In genomic region chr11:118530180-118530682, GRCh38 we compare ENCODE assay signal across 2 cellular contexts.
TF ChIP-seq lines count a peak whose summit lies in the region.

No MANE protein-coding gene starts in this region.

TF ChIP-seq in GM12878, 131 proteins besides CTCF, POLR2A, EP300 and RAD21:
- TF ChIP-seq, protein P1, sequence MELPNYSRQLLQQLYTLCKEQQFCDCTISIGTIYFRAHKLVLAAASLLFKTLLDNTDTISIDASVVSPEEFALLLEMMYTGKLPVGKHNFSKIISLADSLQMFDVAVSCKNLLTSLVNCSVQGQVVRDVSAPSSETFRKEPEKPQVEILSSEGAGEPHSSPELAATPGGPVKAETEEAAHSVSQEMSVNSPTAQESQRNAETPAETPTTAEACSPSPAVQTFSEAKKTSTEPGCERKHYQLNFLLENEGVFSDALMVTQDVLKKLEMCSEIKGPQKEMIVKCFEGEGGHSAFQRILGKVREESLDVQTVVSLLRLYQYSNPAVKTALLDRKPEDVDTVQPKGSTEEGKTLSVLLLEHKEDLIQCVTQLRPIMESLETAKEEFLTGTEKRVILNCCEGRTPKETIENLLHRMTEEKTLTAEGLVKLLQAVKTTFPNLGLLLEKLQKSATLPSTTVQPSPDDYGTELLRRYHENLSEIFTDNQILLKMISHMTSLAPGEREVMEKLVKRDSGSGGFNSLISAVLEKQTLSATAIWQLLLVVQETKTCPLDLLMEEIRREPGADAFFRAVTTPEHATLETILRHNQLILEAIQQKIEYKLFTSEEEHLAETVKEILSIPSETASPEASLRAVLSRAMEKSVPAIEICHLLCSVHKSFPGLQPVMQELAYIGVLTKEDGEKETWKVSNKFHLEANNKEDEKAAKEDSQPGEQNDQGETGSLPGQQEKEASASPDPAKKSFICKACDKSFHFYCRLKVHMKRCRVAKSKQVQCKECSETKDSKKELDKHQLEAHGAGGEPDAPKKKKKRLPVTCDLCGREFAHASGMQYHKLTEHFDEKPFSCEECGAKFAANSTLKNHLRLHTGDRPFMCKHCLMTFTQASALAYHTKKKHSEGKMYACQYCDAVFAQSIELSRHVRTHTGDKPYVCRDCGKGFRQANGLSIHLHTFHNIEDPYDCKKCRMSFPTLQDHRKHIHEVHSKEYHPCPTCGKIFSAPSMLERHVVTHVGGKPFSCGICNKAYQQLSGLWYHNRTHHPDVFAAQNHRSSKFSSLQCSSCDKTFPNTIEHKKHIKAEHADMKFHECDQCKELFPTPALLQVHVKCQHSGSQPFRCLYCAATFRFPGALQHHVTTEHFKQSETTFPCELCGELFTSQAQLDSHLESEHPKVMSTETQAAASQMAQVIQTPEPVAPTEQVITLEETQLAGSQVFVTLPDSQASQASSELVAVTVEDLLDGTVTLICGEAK (IDR thresholded peaks at IDR 0.05; ENCODE audit: borderline replicate concordance): peak; percentile 29; the same call in 1 of the 2 replicates
- TF ChIP-seq, protein P2, sequence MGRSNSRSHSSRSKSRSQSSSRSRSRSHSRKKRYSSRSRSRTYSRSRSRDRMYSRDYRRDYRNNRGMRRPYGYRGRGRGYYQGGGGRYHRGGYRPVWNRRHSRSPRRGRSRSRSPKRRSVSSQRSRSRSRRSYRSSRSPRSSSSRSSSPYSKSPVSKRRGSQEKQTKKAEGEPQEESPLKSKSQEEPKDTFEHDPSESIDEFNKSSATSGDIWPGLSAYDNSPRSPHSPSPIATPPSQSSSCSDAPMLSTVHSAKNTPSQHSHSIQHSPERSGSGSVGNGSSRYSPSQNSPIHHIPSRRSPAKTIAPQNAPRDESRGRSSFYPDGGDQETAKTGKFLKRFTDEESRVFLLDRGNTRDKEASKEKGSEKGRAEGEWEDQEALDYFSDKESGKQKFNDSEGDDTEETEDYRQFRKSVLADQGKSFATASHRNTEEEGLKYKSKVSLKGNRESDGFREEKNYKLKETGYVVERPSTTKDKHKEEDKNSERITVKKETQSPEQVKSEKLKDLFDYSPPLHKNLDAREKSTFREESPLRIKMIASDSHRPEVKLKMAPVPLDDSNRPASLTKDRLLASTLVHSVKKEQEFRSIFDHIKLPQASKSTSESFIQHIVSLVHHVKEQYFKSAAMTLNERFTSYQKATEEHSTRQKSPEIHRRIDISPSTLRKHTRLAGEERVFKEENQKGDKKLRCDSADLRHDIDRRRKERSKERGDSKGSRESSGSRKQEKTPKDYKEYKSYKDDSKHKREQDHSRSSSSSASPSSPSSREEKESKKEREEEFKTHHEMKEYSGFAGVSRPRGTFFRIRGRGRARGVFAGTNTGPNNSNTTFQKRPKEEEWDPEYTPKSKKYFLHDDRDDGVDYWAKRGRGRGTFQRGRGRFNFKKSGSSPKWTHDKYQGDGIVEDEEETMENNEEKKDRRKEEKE (IDR thresholded peaks at IDR 0.05): no peak
- TF ChIP-seq MLLT1 (IDR thresholded peaks at IDR 0.05): peak; percentile 32; the same call in 1 of the 2 replicates
- no peak for TF ChIP-seq HSF1 (IDR thresholded peaks at IDR 0.05; ENCODE audit: low read depth, low read length)
- TF ChIP-seq SIX5 (IDR thresholded peaks at IDR 0.05; ENCODE audit: low read depth, low read length, severe bottlenecking): no peak
- no peak for TF ChIP-seq ZNF592 (IDR thresholded peaks at IDR 0.05)

TF ChIP-seq in HepG2, 621 proteins besides CTCF, POLR2A, EP300 and RAD21:
- TF ChIP-seq, protein P3, sequence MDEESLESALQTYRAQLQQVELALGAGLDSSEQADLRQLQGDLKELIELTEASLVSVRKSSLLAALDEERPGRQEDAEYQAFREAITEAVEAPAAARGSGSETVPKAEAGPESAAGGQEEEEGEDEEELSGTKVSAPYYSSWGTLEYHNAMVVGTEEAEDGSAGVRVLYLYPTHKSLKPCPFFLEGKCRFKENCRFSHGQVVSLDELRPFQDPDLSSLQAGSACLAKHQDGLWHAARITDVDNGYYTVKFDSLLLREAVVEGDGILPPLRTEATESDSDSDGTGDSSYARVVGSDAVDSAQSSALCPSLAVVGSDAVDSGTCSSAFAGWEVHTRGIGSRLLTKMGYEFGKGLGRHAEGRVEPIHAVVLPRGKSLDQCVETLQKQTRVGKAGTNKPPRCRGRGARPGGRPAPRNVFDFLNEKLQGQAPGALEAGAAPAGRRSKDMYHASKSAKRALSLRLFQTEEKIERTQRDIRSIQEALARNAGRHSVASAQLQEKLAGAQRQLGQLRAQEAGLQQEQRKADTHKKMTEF (CRISPR knock-in tag; IDR thresholded peaks at IDR 0.05): no peak
- TF ChIP-seq KLF11 (CRISPR knock-in tag; IDR thresholded peaks at IDR 0.05): 0 out of 2 replicates have a peak, but pooled peaks have one; percentile 3
- TF ChIP-seq MEIS1 (CRISPR knock-in tag; IDR thresholded peaks at IDR 0.05; ENCODE audit: borderline replicate concordance): 0 out of 2 replicates have a peak, but pooled peaks have one; percentile 4
- no peak for TF ChIP-seq ZBTB25 (CRISPR knock-in tag; IDR thresholded peaks at IDR 0.05)
- TF ChIP-seq ZNF616 (CRISPR knock-in tag; IDR thresholded peaks at IDR 0.05; ENCODE audit: low read depth): no peak
- TF ChIP-seq PRMT3 (CRISPR knock-in tag; IDR thresholded peaks at IDR 0.05; ENCODE audit: borderline replicate concordance, low read depth): 0 out of 2 replicates have a peak, but pooled peaks have one; percentile 29
- 0 out of 2 replicates have a peak, but pooled peaks have one; percentile 5 for TF ChIP-seq BRF2 (CRISPR knock-in tag; IDR thresholded peaks at IDR 0.05)
- TF ChIP-seq, protein P4, sequence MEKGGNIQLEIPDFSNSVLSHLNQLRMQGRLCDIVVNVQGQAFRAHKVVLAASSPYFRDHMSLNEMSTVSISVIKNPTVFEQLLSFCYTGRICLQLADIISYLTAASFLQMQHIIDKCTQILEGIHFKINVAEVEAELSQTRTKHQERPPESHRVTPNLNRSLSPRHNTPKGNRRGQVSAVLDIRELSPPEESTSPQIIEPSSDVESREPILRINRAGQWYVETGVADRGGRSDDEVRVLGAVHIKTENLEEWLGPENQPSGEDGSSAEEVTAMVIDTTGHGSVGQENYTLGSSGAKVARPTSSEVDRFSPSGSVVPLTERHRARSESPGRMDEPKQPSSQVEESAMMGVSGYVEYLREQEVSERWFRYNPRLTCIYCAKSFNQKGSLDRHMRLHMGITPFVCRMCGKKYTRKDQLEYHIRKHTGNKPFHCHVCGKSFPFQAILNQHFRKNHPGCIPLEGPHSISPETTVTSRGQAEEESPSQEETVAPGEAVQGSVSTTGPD (CRISPR knock-in tag; IDR thresholded peaks at IDR 0.05): no peak
- 0 out of 2 replicates have a peak, but pooled peaks have one; percentile 11 for TF ChIP-seq ARID2 (CRISPR knock-in tag; IDR thresholded peaks at IDR 0.05; ENCODE audit: borderline replicate concordance)
- no peak for TF ChIP-seq ZNF703 (CRISPR knock-in tag; IDR thresholded peaks at IDR 0.05; ENCODE audit: borderline replicate concordance)
- 0 out of 2 replicates have a peak, but pooled peaks have one; percentile 34 for TF ChIP-seq TARDBP (CRISPR knock-in tag; IDR thresholded peaks at IDR 0.05)
- 0 out of 2 replicates have a peak, but pooled peaks have one; percentile 1 for TF ChIP-seq ARNT2 (CRISPR knock-in tag; IDR thresholded peaks at IDR 0.05; ENCODE audit: low read depth)
- 0 out of 2 replicates have a peak, but pooled peaks have one; percentile 45 for TF ChIP-seq RELA (CRISPR knock-in tag; IDR thresholded peaks at IDR 0.05)
- peak; percentile 28; the same call in 1 of the 2 replicates for TF ChIP-seq ZNF891 (CRISPR knock-in tag; IDR thresholded peaks at IDR 0.05)
- peak; percentile 92 for TF ChIP-seq ZNF629 (CRISPR knock-in tag; conservative IDR thresholded peaks at IDR 0.05)
- no peak for TF ChIP-seq ZNF143 (CRISPR knock-in tag; IDR thresholded peaks at IDR 0.05)
- TF ChIP-seq POGZ (CRISPR knock-in tag; IDR thresholded peaks at IDR 0.05): 0 out of 2 replicates have a peak, but pooled peaks have one; percentile 7
- TF ChIP-seq ATRX (CRISPR knock-in tag; IDR thresholded peaks at IDR 0.05; ENCODE audit: borderline replicate concordance): no peak
- 0 out of 2 replicates have a peak, but pooled peaks have one; percentile 3 for TF ChIP-seq ZNF17 (CRISPR knock-in tag; IDR thresholded peaks at IDR 0.05)
- 0 out of 2 replicates have a peak, but pooled peaks have one; percentile 7 for TF ChIP-seq BORCS8-MEF2B (CRISPR knock-in tag; IDR thresholded peaks at IDR 0.05)
- TF ChIP-seq KDM1A (CRISPR knock-in tag; IDR thresholded peaks at IDR 0.05): peak; percentile 20; the same call in 1 of the 2 replicates
- TF ChIP-seq TOPORS (CRISPR knock-in tag; IDR thresholded peaks at IDR 0.05): 0 out of 2 replicates have a peak, but pooled peaks have one; percentile 15
- 0 out of 2 replicates have a peak, but pooled peaks have one; percentile 5 for TF ChIP-seq ZSCAN20 (CRISPR knock-in tag; IDR thresholded peaks at IDR 0.05; ENCODE audit: borderline replicate concordance)
- TF ChIP-seq HNF4A (CRISPR knock-in tag; IDR thresholded peaks at IDR 0.05): peak; percentile 29; the same call in 1 of the 2 replicates
- TF ChIP-seq NRL (CRISPR knock-in tag; IDR thresholded peaks at IDR 0.05; ENCODE audit: borderline replicate concordance): peak; percentile 12; the same call in 1 of the 2 replicates
- TF ChIP-seq PHF5A (CRISPR knock-in tag; IDR thresholded peaks at IDR 0.05; ENCODE audit: low read depth, unreplicated experiment): no peak
